34 cellular contexts compared by ENCODE assay signal in the genomic region with DNA sequence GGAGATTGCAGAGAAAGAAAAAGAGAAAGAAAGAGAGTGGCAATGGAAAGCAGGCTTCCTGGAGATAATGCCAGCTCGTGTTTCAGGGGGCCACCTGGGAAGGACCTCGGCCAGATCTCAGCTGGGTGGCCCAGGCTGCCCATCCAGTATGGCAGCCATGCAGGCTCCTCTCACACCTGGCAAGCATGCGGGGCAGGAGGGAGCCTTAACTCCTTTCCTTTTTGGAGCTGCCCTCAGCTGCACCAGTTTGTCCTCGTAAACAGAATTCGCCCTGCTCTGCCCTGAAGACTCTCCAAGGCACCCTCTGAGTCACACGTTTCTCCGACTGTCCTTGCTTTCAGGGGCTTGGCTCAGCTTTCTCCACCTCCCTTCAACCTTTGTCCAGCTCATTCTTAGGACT. TPM values are rescaled to one million over a fixed set of nuclear protein-coding genes. Genes with fewer than 3 reads are reported as not detected.
"Had no signal": no experiment of that assay in that cellular context is flagged by ENCODE, and none has a peak within 500 bp of the region (broad histone marks: within the 10 kb centered on the region; RNA-seq: fewer than 3 reads in every experiment).

No MANE protein-coding gene starts in this region.

- DNase-seq: activated B cell treated with CpG ODN at 0.5 μM for 24 hours; activated CD4-positive, alpha-beta memory T cell treated with anti-CD3 and anti-CD28 coated beads, Interleukin-2, amount 10 ng/mL, durations not matched to agents 7 days and 5 days; activated CD4-positive, alpha-beta T cell treated with anti-CD3 and anti-CD28 coated beads for 36 hours; activated CD4-positive, alpha-beta T cell treated with anti-CD3 and anti-CD28 coated beads, Interleukin-2, amount 10 ng/mL, durations not matched to agents 7 days and 5 days; activated CD4-positive, alpha-beta T cell treated with anti-CD3 and anti-CD28 coated beads, Interleukin-2, amount 50 U/mL, for 4 hours; activated CD8-positive, alpha-beta memory T cell treated with anti-CD3 and anti-CD28 coated beads, Interleukin-2, amount 50 U/mL, for 48 hours; activated gamma-delta T cell; activated naive CD4-positive, alpha-beta T cell; activated naive CD4-positive, alpha-beta T cell treated with anti-CD3 and anti-CD28 coated beads, Interleukin-2, amount 10 ng/mL, durations not matched to agents 7 days and 5 days; activated naive CD8-positive, alpha-beta T cell treated with anti-CD3 and anti-CD28 coated beads, Interleukin-2, amount 10 ng/mL, durations not matched to agents 7 days and 5 days; activated T-cell treated with anti-CD3 and anti-CD28 coated beads for 4 hours; activated T-cell treated with anti-CD3 and anti-CD28 coated beads, Interleukin-2, amount 50 U/mL, for 24 hours; activated T-cell treated with anti-CD3 and anti-CD28 coated beads, Interleukin-2, amount 50 U/mL, for 72 hours; amniotic stem cell; anterior cingulate cortex; brain microvascular endothelial cell; cortex of kidney; dermis blood vessel endothelial cell; effector CD4-positive, alpha-beta T cell; effector memory CD8-positive, alpha-beta T cell; esophagus squamous epithelium; foreskin melanocyte; T-helper 1 cell; T-helper 17 cell; T1000; WERI-Rb-1 had no signal

- ATAC-seq: activated CD4-positive, alpha-beta T cell treated with anti-CD3 and anti-CD28 coated beads for 36 hours; activated CD4-positive, CD25-positive, alpha-beta regulatory T cell treated with anti-CD3 and anti-CD28 coated beads, Interleukin-2, amount 50 U/mL, for 24 hours; activated naive CD4-positive, alpha-beta T cell treated with anti-CD3 and anti-CD28 coated beads, Interleukin-2, amount 50 U/mL, for 72 hours; activated T-cell treated with anti-CD3 and anti-CD28 coated beads, Interleukin-2, amount 50 U/mL, for 72 hours; effector memory CD8-positive, alpha-beta T cell; gastroesophageal sphincter; T-helper 17 cell had no signal

- FAIRE-seq: astrocyte, colon, endometrium, endothelial cell of umbilical vein had no signal

- H3K27ac ChIP-seq: brain microvascular endothelial cell, epithelial cell of prostate, esophagus squamous epithelium, gastroesophageal sphincter, WERI-Rb-1 had no signal

- H3K27me3 ChIP-seq: brain microvascular endothelial cell, esophagus squamous epithelium, gastroesophageal sphincter had no signal

- H3K9me3 ChIP-seq: esophagus squamous epithelium, gastroesophageal sphincter had no signal

- H3K36me3 ChIP-seq: brain microvascular endothelial cell, esophagus squamous epithelium, gastroesophageal sphincter, WERI-Rb-1 had no signal

- H3K4me3 ChIP-seq: esophagus squamous epithelium, gastroesophageal sphincter had no signal

RNA-seq across cellular contexts. Expression of a gene that starts 59.5 kb away (rescaled TPM):
- total RNA-seq: activated B cell treated with CpG ODN at 0.5 μM for 24 hours; activated CD4-positive, alpha-beta memory T cell treated with anti-CD3 and anti-CD28 coated beads, Interleukin-2, amount 10 ng/mL, durations not matched to agents 7 days and 5 days; activated CD4-positive, alpha-beta T cell treated with anti-CD3 and anti-CD28 coated beads for 36 hours; activated CD4-positive, alpha-beta T cell treated with anti-CD3 and anti-CD28 coated beads, Interleukin-2, amount 10 ng/mL, durations not matched to agents 7 days and 5 days; activated T-cell treated with anti-CD3 and anti-CD28 coated beads, Interleukin-2, amount 50 U/mL, for 72 hours; endothelial cell of umbilical vein; T-helper 17 cell had no signal
